20 cellular contexts compared by ENCODE assay signal in the genomic region with DNA sequence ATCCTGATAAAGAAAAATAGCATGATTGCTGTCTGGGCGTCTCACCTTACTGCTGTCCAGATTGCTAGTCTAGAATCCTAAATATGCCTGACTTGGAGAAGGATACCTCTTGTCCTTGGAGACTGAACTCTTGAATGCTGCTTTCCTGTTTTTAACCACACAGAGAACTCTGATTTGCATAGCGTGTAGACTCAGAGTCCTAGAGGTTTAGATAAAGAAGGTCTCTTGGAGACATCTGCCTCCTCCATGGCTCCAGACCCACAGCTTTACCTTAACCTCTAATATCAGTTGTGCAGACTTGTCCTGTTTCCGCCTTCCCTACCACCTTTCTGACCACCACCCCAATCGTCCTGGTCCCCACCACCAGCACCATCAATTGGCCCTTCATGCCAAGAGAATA.
DNase-seq lines count a peak whose midpoint lies in the region; ATAC-seq and TF ChIP-seq lines count a peak whose summit lies in the region.
"Had no signal": no experiment of that assay in that cellular context is flagged by ENCODE, and none has a peak within 500 bp of the region (broad histone marks: within the 10 kb centered on the region; RNA-seq: fewer than 3 reads in every experiment).

No MANE protein-coding gene starts in this region.

- H3K27me3 ChIP-seq in MM.1S (replicated peaks; ENCODE audit: insufficient read depth, low read length) = no peaks in the 10 kb centered on the region
- no peaks in the 10 kb centered on the region for H3K27me3 ChIP-seq in SU-DHL-6 (ENCODE audit: low read length)
- H3K27me3 ChIP-seq in MG63 = no peaks in the 10 kb centered on the region
- H3K27me3 ChIP-seq in ovary = no peaks in the 10 kb centered on the region
- H3K27me3 ChIP-seq: BLaER1 had no signal

- H3K27ac ChIP-seq in MM.1S (ENCODE audit: low read length) = no peak overlapping the region
- H3K27ac ChIP-seq in SU-DHL-6 (ENCODE audit: low read depth, low read length) = peak overlapping the region; percentile 91
- no peak overlapping the region for H3K27ac ChIP-seq in ovary
- H3K27ac ChIP-seq: BLaER1 had no signal

- peaks cover 42% of the 10 kb centered on the region for H3K4me1 Mint-ChIP-seq in stimulated activated memory B cell treated with anti-CD40 and anti-IgM and Interleukin-4, amounts not matched to agents 10 μg/mL and 1 μg/mL and 100 μg/mL, for 72 hours
- H3K4me1 Mint-ChIP-seq: CD14-positive monocyte; CD4-positive, alpha-beta memory T cell; GM23338 had no signal

- H3K9me3 ChIP-seq in MM.1S (replicated peaks; ENCODE audit: insufficient read depth, low read length) (no peaks in the 10 kb centered on the region), SU-DHL-6 (ENCODE audit: insufficient read depth, low read length) (no peaks in the 10 kb centered on the region), MG63 (no peaks in the 10 kb centered on the region), ovary (no peaks in the 10 kb centered on the region)
- H3K9me3 ChIP-seq: BLaER1 had no signal

- peaks cover 17% of the 10 kb centered on the region for H3K4me1 ChIP-seq in MM.1S (ENCODE audit: low read length)
- no peaks in the 10 kb centered on the region for H3K4me1 ChIP-seq in ovary (ENCODE audit: insufficient read depth)
- H3K4me1 ChIP-seq: BLaER1 had no signal

- no peaks in the 10 kb centered on the region for H4K20me1 ChIP-seq in MM.1S (ENCODE audit: insufficient read depth, low read length)
- H4K20me1 ChIP-seq in SU-DHL-6 (ENCODE audit: low read depth, low read length) = no peaks in the 10 kb centered on the region
- H4K20me1 ChIP-seq: BLaER1 had no signal

- H2AFZ ChIP-seq in MM.1S (ENCODE audit: low read length) (no peak overlapping the region), SU-DHL-6 (ENCODE audit: low read depth, low read length, severe bottlenecking) (no peak overlapping the region)
- H2AFZ ChIP-seq: GM23338 had no signal

- intact Hi-C loops in ovary (cut with DNase I) = no loop called here

- no peaks in the 10 kb centered on the region for H3F3A ChIP-seq in MM.1S (ENCODE audit: insufficient read depth, low read length)
- no peaks in the 10 kb centered on the region for H3F3A ChIP-seq in SU-DHL-6 (ENCODE audit: insufficient read depth)

- H3K9ac ChIP-seq in MM.1S (ENCODE audit: low read length) (no peak overlapping the region), SU-DHL-6 (ENCODE audit: low read length) (no peak overlapping the region)
- H3K9ac ChIP-seq: BLaER1 had no signal

- H3K36me3 Mint-ChIP-seq in stimulated activated memory B cell treated with anti-CD40 and anti-IgM and Interleukin-4, amounts not matched to agents 10 μg/mL and 1 μg/mL and 100 μg/mL, for 72 hours = no peaks in the 10 kb centered on the region
- H3K36me3 Mint-ChIP-seq: CD14-positive monocyte; CD4-positive, alpha-beta memory T cell had no signal

- H3K9me3 Mint-ChIP-seq in stimulated activated memory B cell treated with anti-CD40 and anti-IgM and Interleukin-4, amounts not matched to agents 10 μg/mL and 1 μg/mL and 100 μg/mL, for 72 hours = no peaks in the 10 kb centered on the region
- H3K9me3 Mint-ChIP-seq: GM23338 had no signal

- peak overlapping the region; percentile 89 for H3K27ac Mint-ChIP-seq in stimulated activated memory B cell treated with anti-CD40 and anti-IgM and Interleukin-4, amounts not matched to agents 10 μg/mL and 1 μg/mL and 100 μg/mL, for 72 hours
- H3K27ac Mint-ChIP-seq: CD14-positive monocyte; CD4-positive, alpha-beta memory T cell; GM23338 had no signal

- H3K4me3 Mint-ChIP-seq in stimulated activated memory B cell treated with anti-CD40 and anti-IgM and Interleukin-4, amounts not matched to agents 10 μg/mL and 1 μg/mL and 100 μg/mL, for 72 hours = no peak overlapping the region
- H3K4me3 Mint-ChIP-seq: CD14-positive monocyte; CD4-positive, alpha-beta memory T cell; GM23338 had no signal

- no peak overlapping the region for H3K4me2 ChIP-seq in MM.1S (ENCODE audit: low read depth, low read length)
- peak overlapping the region; percentile 34 for H3K4me2 ChIP-seq in SU-DHL-6 (ENCODE audit: low read depth, low read length, poor library complexity, severe bottlenecking)
- H3K4me2 ChIP-seq: BLaER1, GM23338 had no signal

- ATAC-seq in GM19324 (IDR thresholded peaks at IDR 0.05; ENCODE audit: low FRiP score, unreplicated experiment) (peak; percentile 73), GM19328 (IDR thresholded peaks at IDR 0.05; ENCODE audit: unreplicated experiment) (no peak)
- ATAC-seq in stimulated activated memory B cell treated with anti-CD40 and anti-IgM and Interleukin-4, amounts not matched to agents 10 μg/mL and 1 μg/mL and 100 μg/mL, for 72 hours = peak; percentile 55
- ATAC-seq: GM12878, GM23338, HepG2 had no signal

- no peak for TF ChIP-seq POLR2A in ovary (IDR thresholded peaks at IDR 0.05)

- H3K9me2 ChIP-seq in MM.1S (replicated peaks; ENCODE audit: insufficient read depth, low read length) = no peaks in the 10 kb centered on the region
- H3K9me2 ChIP-seq in SU-DHL-6 (replicated peaks; ENCODE audit: insufficient read depth, low read length) = no peaks in the 10 kb centered on the region

- H3K27me3 Mint-ChIP-seq in stimulated activated memory B cell treated with anti-CD40 and anti-IgM and Interleukin-4, amounts not matched to agents 10 μg/mL and 1 μg/mL and 100 μg/mL, for 72 hours = no peaks in the 10 kb centered on the region
- H3K27me3 Mint-ChIP-seq: CD4-positive, alpha-beta memory T cell had no signal

- TF ChIP-seq CTCF in MM.1S (IDR thresholded peaks at IDR 0.05; ENCODE audit: low read length) = no peak
- TF ChIP-seq CTCF in SU-DHL-6 (IDR thresholded peaks at IDR 0.05; ENCODE audit: insufficient read depth, low read length, poor library complexity, severe bottlenecking) = no peak
- TF ChIP-seq CTCF in ovary (IDR thresholded peaks at IDR 0.05) = no peak

- H3K4me3 ChIP-seq in MM.1S (ENCODE audit: low read length) (no peak overlapping the region), SU-DHL-6 (ENCODE audit: insufficient read depth, low read length, poor library complexity, severe bottlenecking) (no peak overlapping the region), MG63 (no peak overlapping the region), ovary (no peak overlapping the region)
- H3K4me3 ChIP-seq: BLaER1, GM12878, GM23338 had no signal

- H3K79me2 ChIP-seq in MM.1S (ENCODE audit: low read length) (no peaks in the 10 kb centered on the region), SU-DHL-6 (ENCODE audit: insufficient read depth, low read length) (no peaks in the 10 kb centered on the region)

- H3K36me3 ChIP-seq in MM.1S (replicated peaks; ENCODE audit: insufficient read depth, low read length) = no peaks in the 10 kb centered on the region
- no peaks in the 10 kb centered on the region for H3K36me3 ChIP-seq in SU-DHL-6 (ENCODE audit: low read length)
- H3K36me3 ChIP-seq in MG63 = no peaks in the 10 kb centered on the region
- no peaks in the 10 kb centered on the region for H3K36me3 ChIP-seq in ovary
- H3K36me3 ChIP-seq: BLaER1 had no signal

- 57 to 70% (median 65%) methylated on average over 4 of the region's 4 CpGs for WGBS in ovary, 3 donors

- DNase-seq in MM.1S (peak; percentile 6), MG63 (no peak), NCI-H1105 treated with DMSO at 0.1 percent for 48 hours (lab: John Stamatoyannopoulos, UW) (no peak), ovary (no peak)
- DNase-seq: ACHN; Calu3; CD4-positive, alpha-beta memory T cell; DMS79 treated with DMSO at 0.1 percent for 48 hours; EL; HCEC 1CT; KG1 had no signal

- no peak for TF ChIP-seq EP300 in ovary (IDR thresholded peaks at IDR 0.05)
